In the genomic region with DNA sequence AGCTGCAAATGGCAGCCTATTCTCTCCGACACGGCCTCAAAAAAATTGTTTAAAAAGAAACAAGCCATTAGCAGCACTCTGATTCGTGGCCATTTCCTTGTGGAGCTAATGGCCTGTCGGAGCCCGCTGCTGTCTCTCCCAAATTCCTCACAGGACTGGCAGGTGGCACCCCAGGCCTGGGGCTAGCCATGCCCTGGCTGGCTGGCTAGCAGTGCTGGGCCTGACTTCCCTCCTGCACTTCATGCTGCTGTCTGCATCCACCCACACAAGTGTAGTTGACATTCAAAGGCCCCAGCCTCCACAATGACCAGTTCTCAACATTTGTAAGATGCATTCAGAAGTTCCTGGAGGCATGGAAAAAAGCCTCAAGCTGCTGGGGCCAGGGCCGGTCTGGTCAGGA, we compare ENCODE assay signal across 2 cellular contexts.
TF ChIP-seq lines count a peak whose summit lies in the region.

No MANE protein-coding gene starts in this region.

TF ChIP-seq in SK-N-SH, 30 proteins besides CTCF, POLR2A, EP300 and RAD21:
- TF ChIP-seq, protein P1, sequence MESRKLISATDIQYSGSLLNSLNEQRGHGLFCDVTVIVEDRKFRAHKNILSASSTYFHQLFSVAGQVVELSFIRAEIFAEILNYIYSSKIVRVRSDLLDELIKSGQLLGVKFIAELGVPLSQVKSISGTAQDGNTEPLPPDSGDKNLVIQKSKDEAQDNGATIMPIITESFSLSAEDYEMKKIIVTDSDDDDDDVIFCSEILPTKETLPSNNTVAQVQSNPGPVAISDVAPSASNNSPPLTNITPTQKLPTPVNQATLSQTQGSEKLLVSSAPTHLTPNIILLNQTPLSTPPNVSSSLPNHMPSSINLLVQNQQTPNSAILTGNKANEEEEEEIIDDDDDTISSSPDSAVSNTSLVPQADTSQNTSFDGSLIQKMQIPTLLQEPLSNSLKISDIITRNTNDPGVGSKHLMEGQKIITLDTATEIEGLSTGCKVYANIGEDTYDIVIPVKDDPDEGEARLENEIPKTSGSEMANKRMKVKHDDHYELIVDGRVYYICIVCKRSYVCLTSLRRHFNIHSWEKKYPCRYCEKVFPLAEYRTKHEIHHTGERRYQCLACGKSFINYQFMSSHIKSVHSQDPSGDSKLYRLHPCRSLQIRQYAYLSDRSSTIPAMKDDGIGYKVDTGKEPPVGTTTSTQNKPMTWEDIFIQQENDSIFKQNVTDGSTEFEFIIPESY (IDR thresholded peaks at IDR 0.05; ENCODE audit: borderline replicate concordance, low read depth): no peak
- no peak for TF ChIP-seq SIN3A (IDR thresholded peaks at IDR 0.05; ENCODE audit: borderline replicate concordance, low read depth, low read length)
- TF ChIP-seq ELF1 (IDR thresholded peaks at IDR 0.05): no peak
- TF ChIP-seq NFIC (IDR thresholded peaks at IDR 0.05; ENCODE audit: borderline replicate concordance): no peak
- no peak for TF ChIP-seq GABPA (IDR thresholded peaks at IDR 0.05; ENCODE audit: low read depth)
- no peak for TF ChIP-seq GATA2 (CRISPR knock-in tag; IDR thresholded peaks at IDR 0.05)
- no peak for TF ChIP-seq FOXJ3 (CRISPR knock-in tag; IDR thresholded peaks at IDR 0.05)
- TF ChIP-seq POLR2AphosphoS5 (IDR thresholded peaks at IDR 0.05; ENCODE audit: low read depth, low read length): no peak
- TF ChIP-seq, protein P2, sequence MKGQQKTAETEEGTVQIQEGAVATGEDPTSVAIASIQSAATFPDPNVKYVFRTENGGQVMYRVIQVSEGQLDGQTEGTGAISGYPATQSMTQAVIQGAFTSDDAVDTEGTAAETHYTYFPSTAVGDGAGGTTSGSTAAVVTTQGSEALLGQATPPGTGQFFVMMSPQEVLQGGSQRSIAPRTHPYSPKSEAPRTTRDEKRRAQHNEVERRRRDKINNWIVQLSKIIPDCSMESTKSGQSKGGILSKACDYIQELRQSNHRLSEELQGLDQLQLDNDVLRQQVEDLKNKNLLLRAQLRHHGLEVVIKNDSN (IDR thresholded peaks at IDR 0.05; ENCODE audit: borderline replicate concordance, low read depth): no peak
- TF ChIP-seq, protein P3, sequence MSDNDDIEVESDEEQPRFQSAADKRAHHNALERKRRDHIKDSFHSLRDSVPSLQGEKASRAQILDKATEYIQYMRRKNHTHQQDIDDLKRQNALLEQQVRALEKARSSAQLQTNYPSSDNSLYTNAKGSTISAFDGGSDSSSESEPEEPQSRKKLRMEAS (IDR thresholded peaks at IDR 0.05; ENCODE audit: low read depth): no peak
- no peak for TF ChIP-seq EZH2phosphoT487 (IDR thresholded peaks at IDR 0.05; ENCODE audit: borderline replicate concordance, low read depth)

TF ChIP-seq in SK-N-SH treated with all-trans-retinoic acid at 6 μM for 48 hours, 23 proteins besides CTCF, POLR2A, EP300 and RAD21:
- TF ChIP-seq, protein P4, sequence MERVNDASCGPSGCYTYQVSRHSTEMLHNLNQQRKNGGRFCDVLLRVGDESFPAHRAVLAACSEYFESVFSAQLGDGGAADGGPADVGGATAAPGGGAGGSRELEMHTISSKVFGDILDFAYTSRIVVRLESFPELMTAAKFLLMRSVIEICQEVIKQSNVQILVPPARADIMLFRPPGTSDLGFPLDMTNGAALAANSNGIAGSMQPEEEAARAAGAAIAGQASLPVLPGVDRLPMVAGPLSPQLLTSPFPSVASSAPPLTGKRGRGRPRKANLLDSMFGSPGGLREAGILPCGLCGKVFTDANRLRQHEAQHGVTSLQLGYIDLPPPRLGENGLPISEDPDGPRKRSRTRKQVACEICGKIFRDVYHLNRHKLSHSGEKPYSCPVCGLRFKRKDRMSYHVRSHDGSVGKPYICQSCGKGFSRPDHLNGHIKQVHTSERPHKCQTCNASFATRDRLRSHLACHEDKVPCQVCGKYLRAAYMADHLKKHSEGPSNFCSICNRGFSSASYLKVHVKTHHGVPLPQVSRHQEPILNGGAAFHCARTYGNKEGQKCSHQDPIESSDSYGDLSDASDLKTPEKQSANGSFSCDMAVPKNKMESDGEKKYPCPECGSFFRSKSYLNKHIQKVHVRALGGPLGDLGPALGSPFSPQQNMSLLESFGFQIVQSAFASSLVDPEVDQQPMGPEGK (CRISPR knock-in tag; IDR thresholded peaks at IDR 0.05; ENCODE audit: borderline replicate concordance): no peak
- TF ChIP-seq OSR1 (CRISPR knock-in tag; IDR thresholded peaks at IDR 0.05): no peak
- TF ChIP-seq GLIS3 (CRISPR knock-in tag; IDR thresholded peaks at IDR 0.05): no peak
- TF ChIP-seq TCF4 (CRISPR knock-in tag; IDR thresholded peaks at IDR 0.05; ENCODE audit: borderline replicate concordance): no peak
- no peak for TF ChIP-seq SNAI2 (CRISPR knock-in tag; IDR thresholded peaks at IDR 0.05)
- TF ChIP-seq, protein P5, sequence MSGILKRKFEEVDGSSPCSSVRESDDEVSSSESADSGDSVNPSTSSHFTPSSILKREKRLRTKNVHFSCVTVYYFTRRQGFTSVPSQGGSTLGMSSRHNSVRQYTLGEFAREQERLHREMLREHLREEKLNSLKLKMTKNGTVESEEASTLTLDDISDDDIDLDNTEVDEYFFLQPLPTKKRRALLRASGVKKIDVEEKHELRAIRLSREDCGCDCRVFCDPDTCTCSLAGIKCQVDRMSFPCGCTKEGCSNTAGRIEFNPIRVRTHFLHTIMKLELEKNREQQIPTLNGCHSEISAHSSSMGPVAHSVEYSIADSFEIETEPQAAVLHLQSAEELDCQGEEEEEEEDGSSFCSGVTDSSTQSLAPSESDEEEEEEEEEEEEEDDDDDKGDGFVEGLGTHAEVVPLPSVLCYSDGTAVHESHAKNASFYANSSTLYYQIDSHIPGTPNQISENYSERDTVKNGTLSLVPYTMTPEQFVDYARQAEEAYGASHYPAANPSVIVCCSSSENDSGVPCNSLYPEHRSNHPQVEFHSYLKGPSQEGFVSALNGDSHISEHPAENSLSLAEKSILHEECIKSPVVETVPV (CRISPR knock-in tag; IDR thresholded peaks at IDR 0.05): no peak
- TF ChIP-seq, protein P6, sequence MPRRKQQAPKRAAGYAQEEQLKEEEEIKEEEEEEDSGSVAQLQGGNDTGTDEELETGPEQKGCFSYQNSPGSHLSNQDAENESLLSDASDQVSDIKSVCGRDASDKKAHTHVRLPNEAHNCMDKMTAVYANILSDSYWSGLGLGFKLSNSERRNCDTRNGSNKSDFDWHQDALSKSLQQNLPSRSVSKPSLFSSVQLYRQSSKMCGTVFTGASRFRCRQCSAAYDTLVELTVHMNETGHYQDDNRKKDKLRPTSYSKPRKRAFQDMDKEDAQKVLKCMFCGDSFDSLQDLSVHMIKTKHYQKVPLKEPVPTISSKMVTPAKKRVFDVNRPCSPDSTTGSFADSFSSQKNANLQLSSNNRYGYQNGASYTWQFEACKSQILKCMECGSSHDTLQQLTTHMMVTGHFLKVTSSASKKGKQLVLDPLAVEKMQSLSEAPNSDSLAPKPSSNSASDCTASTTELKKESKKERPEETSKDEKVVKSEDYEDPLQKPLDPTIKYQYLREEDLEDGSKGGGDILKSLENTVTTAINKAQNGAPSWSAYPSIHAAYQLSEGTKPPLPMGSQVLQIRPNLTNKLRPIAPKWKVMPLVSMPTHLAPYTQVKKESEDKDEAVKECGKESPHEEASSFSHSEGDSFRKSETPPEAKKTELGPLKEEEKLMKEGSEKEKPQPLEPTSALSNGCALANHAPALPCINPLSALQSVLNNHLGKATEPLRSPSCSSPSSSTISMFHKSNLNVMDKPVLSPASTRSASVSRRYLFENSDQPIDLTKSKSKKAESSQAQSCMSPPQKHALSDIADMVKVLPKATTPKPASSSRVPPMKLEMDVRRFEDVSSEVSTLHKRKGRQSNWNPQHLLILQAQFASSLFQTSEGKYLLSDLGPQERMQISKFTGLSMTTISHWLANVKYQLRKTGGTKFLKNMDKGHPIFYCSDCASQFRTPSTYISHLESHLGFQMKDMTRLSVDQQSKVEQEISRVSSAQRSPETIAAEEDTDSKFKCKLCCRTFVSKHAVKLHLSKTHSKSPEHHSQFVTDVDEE (CRISPR knock-in tag; IDR thresholded peaks at IDR 0.05): no peak
- TF ChIP-seq ZNF70 (CRISPR knock-in tag; IDR thresholded peaks at IDR 0.05): no peak
- no peak for TF ChIP-seq BACH2 (CRISPR knock-in tag; IDR thresholded peaks at IDR 0.05; ENCODE audit: borderline replicate concordance)
- no peak for TF ChIP-seq ISL1 (CRISPR knock-in tag; IDR thresholded peaks at IDR 0.05)
- TF ChIP-seq RARB (CRISPR knock-in tag; IDR thresholded peaks at IDR 0.05): no peak
- TF ChIP-seq, protein P7, sequence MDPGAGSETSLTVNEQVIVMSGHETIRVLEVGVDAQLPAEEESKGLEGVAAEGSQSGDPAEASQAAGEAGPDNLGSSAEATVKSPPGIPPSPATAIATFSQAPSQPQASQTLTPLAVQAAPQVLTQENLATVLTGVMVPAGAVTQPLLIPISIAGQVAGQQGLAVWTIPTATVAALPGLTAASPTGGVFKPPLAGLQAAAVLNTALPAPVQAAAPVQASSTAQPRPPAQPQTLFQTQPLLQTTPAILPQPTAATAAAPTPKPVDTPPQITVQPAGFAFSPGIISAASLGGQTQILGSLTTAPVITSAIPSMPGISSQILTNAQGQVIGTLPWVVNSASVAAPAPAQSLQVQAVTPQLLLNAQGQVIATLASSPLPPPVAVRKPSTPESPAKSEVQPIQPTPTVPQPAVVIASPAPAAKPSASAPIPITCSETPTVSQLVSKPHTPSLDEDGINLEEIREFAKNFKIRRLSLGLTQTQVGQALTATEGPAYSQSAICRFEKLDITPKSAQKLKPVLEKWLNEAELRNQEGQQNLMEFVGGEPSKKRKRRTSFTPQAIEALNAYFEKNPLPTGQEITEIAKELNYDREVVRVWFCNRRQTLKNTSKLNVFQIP (CRISPR knock-in tag; IDR thresholded peaks at IDR 0.05; ENCODE audit: borderline replicate concordance, low read depth): no peak
